ENCODE assay signal across 16 cellular contexts in the genomic region with DNA sequence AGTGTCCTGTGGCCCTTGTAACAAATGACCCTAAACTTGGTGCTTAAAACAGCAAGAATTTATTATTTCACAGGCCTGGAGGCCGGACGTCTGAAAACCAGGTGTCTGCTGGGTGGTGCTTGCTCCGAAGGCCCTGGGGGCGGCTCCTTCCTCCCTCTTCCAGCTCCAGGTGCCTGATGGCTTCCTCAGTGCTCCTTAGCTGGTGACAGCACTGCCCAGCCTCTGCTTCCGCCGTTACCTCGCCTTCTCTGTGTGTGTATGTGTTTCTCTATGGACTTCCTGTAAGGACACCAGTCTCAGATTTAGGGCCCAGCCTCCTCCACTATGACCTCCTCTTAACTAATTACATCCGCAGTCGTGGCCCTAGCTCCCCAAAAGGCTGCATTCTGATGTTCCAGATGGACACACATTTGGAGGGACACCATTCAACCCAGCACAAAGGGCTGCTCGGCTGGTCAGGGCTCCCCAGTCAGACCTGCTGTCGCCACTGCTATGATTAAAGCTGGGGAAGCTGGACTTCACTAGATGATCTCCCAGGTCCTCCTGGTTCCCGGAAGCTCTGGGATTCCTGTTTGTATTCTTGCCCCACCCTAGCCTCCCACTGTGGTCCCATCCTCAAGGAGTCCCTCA.
DNase-seq lines count a peak whose midpoint lies in the region; ATAC-seq and TF ChIP-seq lines count a peak whose summit lies in the region.
"Had no signal": no experiment of that assay in that cellular context is flagged by ENCODE, and none has a peak within 500 bp of the region (broad histone marks: within the 10 kb centered on the region; RNA-seq: fewer than 3 reads in every experiment).

No MANE protein-coding gene starts in this region.

- H3K27ac Mint-ChIP-seq in natural killer cell treated with Interleukin-12 subunit alpha and Interleukin-12 subunit beta and Interleukin-15 and Interleukin-18, amount 100 ng/mL, for 72 hours: no peak overlapping the region
- H3K27ac Mint-ChIP-seq in natural killer cell: no peak overlapping the region
- H3K27ac Mint-ChIP-seq: B cell; CD8-positive, alpha-beta T cell; H9 had no signal

- H3K4me1 ChIP-seq in lower lobe of right lung: peaks cover 32% of the 10 kb centered on the region
- H3K4me1 ChIP-seq in spleen: peaks cover 0 to 44% (median 15%) of the 10 kb centered on the region in 6 donors
- H3K4me1 ChIP-seq: BLaER1 treated with 17β-estradiol and CSF1 and Interleukin-3, amounts not matched to agents 10 nM and 100 nM had no signal

- peak overlapping the region; percentile 51 for H3K27ac ChIP-seq in lower lobe of right lung
- H3K27ac ChIP-seq in spleen: no peak overlapping the region
- H3K27ac ChIP-seq: BLaER1 treated with 17β-estradiol and CSF1 and Interleukin-3, amounts not matched to agents 10 nM and 100 nM had no signal

- H3K36me3 Mint-ChIP-seq in natural killer cell treated with Interleukin-12 subunit alpha and Interleukin-12 subunit beta and Interleukin-15 and Interleukin-18, amount 100 ng/mL, for 72 hours: no peaks in the 10 kb centered on the region
- H3K36me3 Mint-ChIP-seq in natural killer cell: no peaks in the 10 kb centered on the region
- H3K36me3 Mint-ChIP-seq: CD8-positive, alpha-beta T cell had no signal

- H3K9me3 ChIP-seq in lower lobe of right lung (no peaks in the 10 kb centered on the region), spleen (no peaks in the 10 kb centered on the region)
- H3K9me3 ChIP-seq: BLaER1 treated with 17β-estradiol and CSF1 and Interleukin-3, amounts not matched to agents 10 nM and 100 nM had no signal

- TF ChIP-seq POLR2A in spleen (IDR thresholded peaks at IDR 0.05): no peak

- H3K4me3 ChIP-seq in lower lobe of right lung (no peak overlapping the region), spleen (no peak overlapping the region)
- H3K4me3 ChIP-seq: BLaER1 treated with 17β-estradiol and CSF1 and Interleukin-3, amounts not matched to agents 10 nM and 100 nM; GM12878 had no signal

- no peak overlapping the region for H3K4me3 Mint-ChIP-seq in natural killer cell treated with Interleukin-12 subunit alpha and Interleukin-12 subunit beta and Interleukin-15 and Interleukin-18, amount 100 ng/mL, for 72 hours
- H3K4me3 Mint-ChIP-seq in natural killer cell: no peak overlapping the region
- H3K4me3 Mint-ChIP-seq: B cell; CD8-positive, alpha-beta T cell; H9 had no signal

- DNase-seq in natural killer cell treated with Interleukin-12 subunit alpha and Interleukin-12 subunit beta and Interleukin-15 and Interleukin-18, amount 100 ng/mL, for 72 hours (ENCODE audit: low spot score): peak; percentile 45
- DNase-seq in natural killer cell: no peak
- DNase-seq in lower lobe of right lung: no peak
- DNase-seq in spleen: peak; percentile 56
- no peak for DNase-seq in mesenteric fat pad (ENCODE audit: low spot score)
- DNase-seq in medulla oblongata (ENCODE audit: extremely low spot score): no peak
- DNase-seq: Calu3; CD8-positive, alpha-beta T cell; DMS 273 treated with DMSO at 0.1 percent for 48 hours; DMS53; DND-41; EL; H9 had no signal

- no peak for ATAC-seq in natural killer cell treated with Interleukin-12 subunit alpha and Interleukin-12 subunit beta and Interleukin-15 and Interleukin-18, amount 100 ng/mL, for 72 hours
- ATAC-seq in natural killer cell (no peak), lower lobe of right lung (no peak)
- ATAC-seq: CD8-positive, alpha-beta T cell had no signal

- TF ChIP-seq CTCF in natural killer cell (IDR thresholded peaks at IDR 0.05) (no peak), lower lobe of right lung (IDR thresholded peaks at IDR 0.05) (no peak), spleen (IDR thresholded peaks at IDR 0.05 in 8 of 11, conservative IDR thresholded peaks at IDR 0.05 in 3 of 11) (no peak)

- no peaks in the 10 kb centered on the region for H3K4me1 Mint-ChIP-seq in natural killer cell treated with Interleukin-12 subunit alpha and Interleukin-12 subunit beta and Interleukin-15 and Interleukin-18, amount 100 ng/mL, for 72 hours (ENCODE audit: low read depth in 2 of 2)
- H3K4me1 Mint-ChIP-seq in natural killer cell: no peaks in the 10 kb centered on the region
- H3K4me1 Mint-ChIP-seq: B cell had no signal

- H3K36me3 ChIP-seq in lower lobe of right lung: no peaks in the 10 kb centered on the region
- H3K36me3 ChIP-seq in spleen: no peaks in the 10 kb centered on the region
- H3K36me3 ChIP-seq: BLaER1 treated with 17β-estradiol and CSF1 and Interleukin-3, amounts not matched to agents 10 nM and 100 nM had no signal

- intact Hi-C loops in natural killer cell (cut with micrococcal nuclease): no loop called here
- intact Hi-C loops in lower lobe of right lung (cut with DNase I): loop anchor here (10.0 kb wide), 1 partner anchor 423 kb away; no protein-coding TSS in a partner anchor
- intact Hi-C loops in spleen (cut with DNase I; ENCODE audit: low total_unique reads): loop anchor here (5.0 to 10.0 kb wide), 2 partner anchors 273 to 451 kb away; no protein-coding TSS in a partner anchor

- 80 to 88% (median 83%) methylated on average over 12 of the region's 12 CpGs for WGBS in spleen, 5 donors

- peaks cover 15 to 28% of the 10 kb centered on the region in 2 donors for H3K27me3 Mint-ChIP-seq in natural killer cell treated with Interleukin-12 subunit alpha and Interleukin-12 subunit beta and Interleukin-15 and Interleukin-18, amount 100 ng/mL, for 72 hours
- peaks cover 0 to 23% of the 10 kb centered on the region in 2 donors for H3K27me3 Mint-ChIP-seq in natural killer cell (ENCODE audit: low read depth in 2 of 2)

- H3K27me3 ChIP-seq in lower lobe of right lung (ENCODE audit: low read depth) (peaks cover 19% of the 10 kb centered on the region), spleen (replicated peaks in 1 of 7) (peaks cover 0 to 57% (median 0%) of the 10 kb centered on the region in 7 donors)

- H3K9me3 Mint-ChIP-seq in natural killer cell treated with Interleukin-12 subunit alpha and Interleukin-12 subunit beta and Interleukin-15 and Interleukin-18, amount 100 ng/mL, for 72 hours: no peaks in the 10 kb centered on the region
- no peaks in the 10 kb centered on the region for H3K9me3 Mint-ChIP-seq in natural killer cell
- H3K9me3 Mint-ChIP-seq: CD8-positive, alpha-beta T cell had no signal

Comparison
In these comparisons a context has a peak if more than half of its experiments do, and no peak if none do; other contexts are left out.
1. DNase-seq: peak in natural killer cell treated with Interleukin-12 subunit alpha and Interleukin-12 subunit beta and Interleukin-15 and Interleukin-18, amount 100 ng/mL, for 72 hours (single experiment) and spleen (single experiment); none in natural killer cell (single experiment), lower lobe of right lung (single experiment), mesenteric fat pad (single experiment) and medulla oblongata (single experiment).